Comparison of ENCODE assay signal across 8 cellular contexts in genomic region chr12:10613334-10614055, GRCh38. TPM values are rescaled to one million over a fixed set of nuclear protein-coding genes. Genes with fewer than 3 reads are reported as not detected.
DNase-seq lines count a peak whose midpoint lies in the region; ATAC-seq, FAIRE-seq and TF ChIP-seq lines count a peak whose summit lies in the region.

MAGOHB (minus strand) TSS chr12:10613609; CDS start chr12:10613532, 77 bp downstream.

- intact Hi-C loops in T-helper 2 cell treated with Interferon-gamma antibody and Interleukin-4, amounts not matched to agents 100 ng/mL and 5 ng/mL, for 36 hours (cut with micrococcal nuclease), result loop anchor here (1.0 to 5.0 kb wide), 9 partner anchors 61 to 1037 kb away; partner anchors contain the start of genes CLEC2B, GABARAPL1, SMIM10L1 and STYK1
- intact Hi-C loops in psoas muscle (cut with DNase I), result loop anchor here (2.0 to 5.0 kb wide), 2 partner anchors 137 to 139 kb away; no protein-coding TSS in a partner anchor

- peak within 1 kb of the TSS; percentile 90 for H3K4me3 ChIP-seq in right atrium auricular region
- H3K4me3 ChIP-seq in psoas muscle, result peak within 1 kb of the TSS; percentile 68

- H3K9me3 ChIP-seq in right atrium auricular region, result no peaks in the 10 kb centered on the region
- no peaks in the 10 kb centered on the region for H3K9me3 ChIP-seq in psoas muscle

- 0% methylated on average over 46 of the region's 46 CpGs for WGBS in psoas muscle, 3 donors

- peak; percentile 97 for FAIRE-seq in urothelium cell line (lab: Jason Lieb, UNC)

- peaks cover 0 to 19% of the 10 kb centered on the region in 2 donors for H3K4me1 ChIP-seq in right atrium auricular region
- H3K4me1 ChIP-seq in psoas muscle, result peaks cover 6% of the 10 kb centered on the region

- no peaks in the 10 kb centered on the region for H3K27me3 ChIP-seq in right atrium auricular region
- H3K27me3 ChIP-seq in psoas muscle (ENCODE audit: insufficient read depth in 3 of 3, low read length in 2 of 3), result no peaks in the 10 kb centered on the region

- H3K36me3 ChIP-seq in right atrium auricular region (peaks cover 5% of the 10 kb centered on the region), psoas muscle (ENCODE audit: insufficient read depth in 1 of 2, low read depth in 1 of 2) (peaks cover 0 to 18% of the 10 kb centered on the region in 2 donors)

- ATAC-seq in GM18499 (IDR thresholded peaks at IDR 0.05; ENCODE audit: insufficient read depth, unreplicated experiment) (peak; percentile 69), HG02943 (IDR thresholded peaks at IDR 0.05; ENCODE audit: low read depth, unreplicated experiment) (peak; percentile 96), psoas muscle (peak; percentile 99 to 100 (median 99))

- H3K27ac ChIP-seq in right atrium auricular region, result peak within 1 kb of the TSS; percentile 90 to 95
- H3K27ac ChIP-seq in psoas muscle, result peak within 1 kb of the TSS; percentile 78

- DNase-seq in NCI-H187 treated with DMSO at 0.1 percent for 48 hours (lab: John Stamatoyannopoulos, UW) (peak; percentile 52), anterior cingulate cortex (lab: John Stamatoyannopoulos, UW) (peak; percentile 48 to 95 (median 86)), right atrium auricular region (ENCODE audit: low spot score) (peak; percentile 96), psoas muscle (peak; percentile 97 to 98), urothelium cell line (ENCODE audit: low spot score) (peak; percentile 97)

- no peak for TF ChIP-seq CTCF in right atrium auricular region (IDR thresholded peaks at IDR 0.05)
- no peak for TF ChIP-seq CTCF in psoas muscle (IDR thresholded peaks at IDR 0.05)

RNA-seq across cellular contexts. Expression of gene MAGOHB, which starts in this region (rescaled TPM):
- total RNA-seq in T-helper 2 cell treated with Interferon-gamma antibody and Interleukin-4, amounts not matched to agents 100 ng/mL and 5 ng/mL, for 36 hours, result 54.7 and 56.4 TPM in 2 replicates
- total RNA-seq in right atrium auricular region (1 to 10 TPM; 5.5 to 6.2 TPM), psoas muscle (1 to 10 TPM; 4.0 to 8.5 (median 6.4) TPM)
- 1 to 10 TPM; 7.2 to 9.7 (median 8.9) TPM for polyA plus RNA-seq in psoas muscle

Comparison
In these comparisons a context has a peak if more than half of its experiments do, and no peak if none do; other contexts are left out.
1. Peak in every context shown above with its lines: DNase-seq, ATAC-seq, H3K4me3 ChIP-seq and H3K27ac ChIP-seq.